27 cellular contexts compared by ENCODE assay signal in genomic region chr3:186453531-186453930, GRCh38.
DNase-seq lines count a peak whose midpoint lies in the region; ATAC-seq and TF ChIP-seq lines count a peak whose summit lies in the region.
"Had no signal": no experiment of that assay in that cellular context is flagged by ENCODE, and none has a peak within 500 bp of the region (broad histone marks: within the 10 kb centered on the region; RNA-seq: fewer than 3 reads in every experiment).

No MANE protein-coding gene starts in this region.

- no peak for TF ChIP-seq CTCF in A673 (conservative IDR thresholded peaks at IDR 0.05; ENCODE audit: low read depth, low read length)
- TF ChIP-seq CTCF in esophagus muscularis mucosa (IDR thresholded peaks at IDR 0.05), result no peak
- TF ChIP-seq CTCF in neural crest cell (conservative IDR thresholded peaks at IDR 0.05), result no peak
- no peak for TF ChIP-seq CTCF in MCF 10A (IDR thresholded peaks at IDR 0.05; ENCODE audit: unreplicated experiment)

- H3K27me3 Mint-ChIP-seq in neural crest cell (ENCODE audit: low read depth) (no peaks in the 10 kb centered on the region), MCF 10A (ENCODE audit: insufficient read depth, unreplicated experiment) (peaks cover 36% of the 10 kb centered on the region)

- intact Hi-C loops in A673 (cut with micrococcal nuclease; ENCODE audit: unreplicated experiment), result no loop called here
- intact Hi-C loops in esophagus muscularis mucosa (cut with DNase I), result no loop called here
- intact Hi-C loops in MCF 10A (cut with micrococcal nuclease), result no loop called here

- H3K36me3 ChIP-seq in A673 (ENCODE audit: insufficient read depth, low read length, poor library complexity, severe bottlenecking), result no peaks in the 10 kb centered on the region
- H3K36me3 ChIP-seq in esophagus muscularis mucosa, result no peaks in the 10 kb centered on the region
- H3K36me3 ChIP-seq: BE2C, BLaER1 had no signal

- H3K4me3 ChIP-seq in A673 (ENCODE audit: low read depth, low read length, poor library complexity, severe bottlenecking), result no peak overlapping the region
- H3K4me3 ChIP-seq in esophagus muscularis mucosa, result no peak overlapping the region
- H3K4me3 ChIP-seq: A549, BLaER1, GM12878 had no signal

- BruUV-seq in A673 (replicated peaks; lab: Mats Ljungman, UMichigan) (no TSS peak), MCF 10A (replicated peaks; lab: Mats Ljungman, UMichigan) (no TSS peak)

- CTCF ChIA-PET in A673 (lab: Charles Lee), result no interaction called here
- CTCF ChIA-PET in MCF 10A (lab: Yijun Ruan, JAX), result interaction anchor here (0.9 kb wide), 1 partner anchor 12 kb away, joined by 4 read pairs; no protein-coding TSS in a partner anchor

- WGBS in esophagus muscularis mucosa, result 92% methylated on average over 4 of the region's 4 CpGs

- H3K27ac ChIP-seq in A673 (ENCODE audit: low read depth, low read length, poor library complexity, severe bottlenecking) (no peak overlapping the region), esophagus muscularis mucosa (replicated peaks in 1 of 4) (no peak overlapping the region)
- H3K27ac ChIP-seq: 22Rv1, A549, BLaER1 had no signal

- POLR2A ChIA-PET in A673 (lab: Charles Lee; ENCODE audit: low non-redundant PET), result no interaction called here
- POLR2A ChIA-PET in MCF 10A (lab: Yijun Ruan, JAX), result no interaction called here

- H3K9me3 ChIP-seq in A673 (ENCODE audit: low read depth, low read length, poor library complexity, severe bottlenecking), result no peaks in the 10 kb centered on the region
- no peaks in the 10 kb centered on the region for H3K9me3 ChIP-seq in esophagus muscularis mucosa
- H3K9me3 ChIP-seq: A549, BE2C, BLaER1 had no signal

- peaks cover 10% of the 10 kb centered on the region for H3K4me1 ChIP-seq in A673 (ENCODE audit: insufficient read depth, low read length, poor library complexity, severe bottlenecking)
- H3K4me1 ChIP-seq in esophagus muscularis mucosa, result peaks cover 0 to 5% (median 0%) of the 10 kb centered on the region in 4 donors
- H3K4me1 ChIP-seq: A549 had no signal

- ATAC-seq in GM21423 (IDR thresholded peaks at IDR 0.05; ENCODE audit: unreplicated experiment), result no peak
- ATAC-seq: A549, GM12878 had no signal

- no peak for TF ChIP-seq POLR2A in esophagus muscularis mucosa (IDR thresholded peaks at IDR 0.05; ENCODE audit: low read depth)

- H3K4me3 Mint-ChIP-seq in neural crest cell (no peak overlapping the region), MCF 10A (ENCODE audit: unreplicated experiment) (no peak overlapping the region)
- H3K4me3 Mint-ChIP-seq: CD14-positive monocyte; CD4-positive, alpha-beta memory T cell; CD4-positive, CD25-positive, alpha-beta regulatory T cell; CD8-positive, alpha-beta memory T cell had no signal

- H3K27ac Mint-ChIP-seq in neural crest cell (ENCODE audit: unreplicated experiment), result peak overlapping the region; percentile 80
- H3K27ac Mint-ChIP-seq in MCF 10A (ENCODE audit: low read depth, unreplicated experiment), result no peak overlapping the region
- H3K27ac Mint-ChIP-seq: CD14-positive monocyte; CD4-positive, alpha-beta memory T cell; CD4-positive, CD25-positive, alpha-beta regulatory T cell; CD8-positive, alpha-beta memory T cell had no signal

- peak; percentile 35 for DNase-seq in A673 (ENCODE audit: low spot score)
- peak; percentile 81 for DNase-seq in NCI-H82 treated with DMSO at 0.1 percent for 48 hours (lab: John Stamatoyannopoulos, UW; ENCODE audit: unreplicated experiment)
- peak; percentile 70 for DNase-seq in esophagus muscularis mucosa (ENCODE audit: extremely low spot score)
- no peak for DNase-seq in neural crest cell (ENCODE audit: low read depth, low spot score)
- DNase-seq in NCI-H2107 treated with DMSO at 0.1 percent for 48 hours (lab: John Stamatoyannopoulos, UW; ENCODE audit: unreplicated experiment), result no peak
- no peak for DNase-seq in putamen (ENCODE audit: low spot score)
- DNase-seq in MCF 10A (ENCODE audit: unreplicated experiment), result no peak
- DNase-seq: ACHN; BE2C; C1 segment of cervical spinal cord; CD4-positive, alpha-beta memory T cell; CD4-positive, CD25-positive, alpha-beta regulatory T cell; CD8-positive, alpha-beta memory T cell; COR-L47; DMS 273 treated with DMSO at 0.1 percent for 48 hours; DMS153; DMS53; DMS79; DND-41; EL; GDM1 had no signal

- H3K9me3 Mint-ChIP-seq in neural crest cell, result no peaks in the 10 kb centered on the region
- no peaks in the 10 kb centered on the region for H3K9me3 Mint-ChIP-seq in MCF 10A (ENCODE audit: unreplicated experiment)
- H3K9me3 Mint-ChIP-seq: CD14-positive monocyte; CD4-positive, CD25-positive, alpha-beta regulatory T cell; CD8-positive, alpha-beta memory T cell had no signal

- no peak for TF ChIP-seq EP300 in esophagus muscularis mucosa (IDR thresholded peaks at IDR 0.05)

- H3K27me3 ChIP-seq in A673 (replicated peaks; ENCODE audit: insufficient read depth, low read depth, low read length, poor library complexity), result peaks cover 2% of the 10 kb centered on the region
- H3K27me3 ChIP-seq in esophagus muscularis mucosa, result no peaks in the 10 kb centered on the region
- H3K27me3 ChIP-seq: BE2C, BLaER1 had no signal

- H3K4me1 Mint-ChIP-seq in neural crest cell (peaks cover 8% of the 10 kb centered on the region), MCF 10A (ENCODE audit: insufficient read depth, unreplicated experiment) (peaks cover 13% of the 10 kb centered on the region)
- H3K4me1 Mint-ChIP-seq: CD14-positive monocyte; CD4-positive, alpha-beta memory T cell; CD4-positive, CD25-positive, alpha-beta regulatory T cell; CD8-positive, alpha-beta memory T cell had no signal

- H3K36me3 Mint-ChIP-seq in neural crest cell (ENCODE audit: low read depth), result no peaks in the 10 kb centered on the region
- no peaks in the 10 kb centered on the region for H3K36me3 Mint-ChIP-seq in MCF 10A (ENCODE audit: insufficient read depth, unreplicated experiment)
- H3K36me3 Mint-ChIP-seq: CD14-positive monocyte; CD4-positive, alpha-beta memory T cell; CD4-positive, CD25-positive, alpha-beta regulatory T cell had no signal

Comparison
In these comparisons a context has a peak if more than half of its experiments do, and no peak if none do; other contexts are left out.
1. DNase-seq: peak in A673 (single experiment), NCI-H82 treated with DMSO at 0.1 percent for 48 hours (single experiment) and esophagus muscularis mucosa (single experiment); none in neural crest cell (single experiment), NCI-H2107 treated with DMSO at 0.1 percent for 48 hours (single experiment), putamen (single experiment) and MCF 10A (single experiment).